In genomic region chr1:226659136-226659535, GRCh38 we compare ENCODE assay signal across 1 cellular context.
TF ChIP-seq lines count a peak whose summit lies in the region.

No MANE protein-coding gene starts in this region.

TF ChIP-seq in HepG2, 621 proteins besides CTCF, POLR2A, EP300 and RAD21:
- no peak for TF ChIP-seq ZNF557 (CRISPR knock-in tag; IDR thresholded peaks at IDR 0.05)
